ENCODE assay signal across 8 cellular contexts in genomic region chr7:149622444-149623210, GRCh38.
DNase-seq lines count a peak whose midpoint lies in the region; ATAC-seq and TF ChIP-seq lines count a peak whose summit lies in the region.

No MANE protein-coding gene starts in this region.

- peak overlapping the region; percentile 50 for H3K4me3 Mint-ChIP-seq in activated naive CD4-positive, alpha-beta T cell treated with anti-CD3 and anti-CD28 coated beads for 36 hours
- peak overlapping the region; percentile 92 for H3K4me3 Mint-ChIP-seq in activated CD4-positive, alpha-beta memory T cell treated with anti-CD3 and anti-CD28 coated beads for 36 hours

- H3K4me1 ChIP-seq in hepatocyte (ENCODE audit: insufficient read depth) (peaks cover 13% of the 10 kb centered on the region), subcutaneous abdominal adipose tissue (ENCODE audit: control insufficient read depth in 5 of 5, insufficient read depth in 5 of 5, low read length in 5 of 5) (peaks cover 2 to 43% (median 33%) of the 10 kb centered on the region in 5 donors)

- no peaks in the 10 kb centered on the region for H3K9me3 ChIP-seq in hepatocyte (ENCODE audit: low read depth)
- no peaks in the 10 kb centered on the region for H3K9me3 ChIP-seq in subcutaneous abdominal adipose tissue (ENCODE audit: control insufficient read depth in 5 of 5, low read length in 5 of 5)

- H3K9me3 Mint-ChIP-seq in activated naive CD4-positive, alpha-beta T cell treated with anti-CD3 and anti-CD28 coated beads for 36 hours = no peaks in the 10 kb centered on the region
- H3K9me3 Mint-ChIP-seq in activated CD4-positive, alpha-beta memory T cell treated with anti-CD3 and anti-CD28 coated beads for 36 hours = no peaks in the 10 kb centered on the region

- H3K27me3 ChIP-seq in hepatocyte = no peaks in the 10 kb centered on the region
- no peaks in the 10 kb centered on the region for H3K27me3 ChIP-seq in subcutaneous abdominal adipose tissue (ENCODE audit: control insufficient read depth in 5 of 5, insufficient read depth in 4 of 5, low read length in 5 of 5)

- H3K36me3 Mint-ChIP-seq in activated naive CD4-positive, alpha-beta T cell treated with anti-CD3 and anti-CD28 coated beads for 36 hours (ENCODE audit: low read depth) = peaks cover 25% of the 10 kb centered on the region
- peaks cover 30% of the 10 kb centered on the region for H3K36me3 Mint-ChIP-seq in activated CD4-positive, alpha-beta memory T cell treated with anti-CD3 and anti-CD28 coated beads for 36 hours

- DNase-seq in activated naive CD4-positive, alpha-beta T cell treated with anti-CD3 and anti-CD28 coated beads for 36 hours = no peak
- no peak for DNase-seq in activated naive CD4-positive, alpha-beta T cell treated with anti-CD3 and anti-CD28 coated beads, Interleukin-2, amount 50 U/mL, for 16 hours
- DNase-seq in activated CD4-positive, alpha-beta memory T cell treated with anti-CD3 and anti-CD28 coated beads for 36 hours = no peak
- no peak for DNase-seq in hepatocyte (ENCODE audit: low spot score)
- no peak for DNase-seq in SIG-M5 (lab: John Stamatoyannopoulos, UW)
- DNase-seq in activated effector memory CD4-positive, alpha-beta T cell treated with Interleukin-2 at 50 U/mL for 16 hours = no peak

- CTCF ChIA-PET in activated naive CD4-positive, alpha-beta T cell treated with anti-CD3 and anti-CD28 coated beads for 36 hours (lab: Charles Lee) = interaction anchor here (0.6 to 1.5 kb wide), 7 partner anchors 9 to 709 kb away, joined by 3 to 6 read pairs (median 3); no protein-coding TSS in a partner anchor
- CTCF ChIA-PET in activated CD4-positive, alpha-beta memory T cell treated with anti-CD3 and anti-CD28 coated beads for 36 hours (lab: Charles Lee) = interaction anchor here (1.2 to 1.3 kb wide), 3 partner anchors 22 to 361 kb away, joined by 3 to 5 read pairs (median 5); partner anchors contain the start of gene ZNF783

- POLR2A ChIA-PET in activated CD4-positive, alpha-beta memory T cell treated with anti-CD3 and anti-CD28 coated beads for 36 hours (lab: Charles Lee) = interaction anchor here (0.6 to 0.7 kb wide), 2 partner anchors 377 to 426 kb away, joined by 3 to 5 read pairs; no protein-coding TSS in a partner anchor

- intact Hi-C loops in activated naive CD4-positive, alpha-beta T cell treated with anti-CD3 and anti-CD28 coated beads for 36 hours (cut with micrococcal nuclease) = loop anchor here (5.0 kb wide), 1 partner anchor 595 kb away; the partner anchor contains the start of gene PDIA4
- intact Hi-C loops in activated CD4-positive, alpha-beta memory T cell treated with anti-CD3 and anti-CD28 coated beads for 36 hours (cut with micrococcal nuclease) = loop anchor here (5.0 to 10.0 kb wide), 4 partner anchors 40 to 498 kb away; partner anchors contain the start of genes ATP6V0E2 and ZNF425

- H3K27ac ChIP-seq in hepatocyte (no peak overlapping the region), subcutaneous abdominal adipose tissue (ENCODE audit: low read depth, low read length) (no peak overlapping the region)

- H3K79me2 ChIP-seq in hepatocyte = peaks cover 27% of the 10 kb centered on the region

- no peaks in the 10 kb centered on the region for H3K9me2 ChIP-seq in hepatocyte (replicated peaks; ENCODE audit: insufficient read depth)

- 94% methylated on average over 10 of the region's 10 CpGs for WGBS in hepatocyte (ENCODE audit: low lambda C conversion rate, missing lambda C conversion rate)

- H3K4me2 ChIP-seq in hepatocyte = peak overlapping the region; percentile 93

- H3K4me3 ChIP-seq in hepatocyte (peak overlapping the region; percentile 83), subcutaneous abdominal adipose tissue (ENCODE audit: low read depth in 1 of 5, low read length in 5 of 5) (peak overlapping the region in 3 of 5 donors; percentile 70 to 98 (median 85))

- H3K27me3 Mint-ChIP-seq in activated naive CD4-positive, alpha-beta T cell treated with anti-CD3 and anti-CD28 coated beads for 36 hours (ENCODE audit: low read depth) = no peaks in the 10 kb centered on the region
- H3K27me3 Mint-ChIP-seq in activated CD4-positive, alpha-beta memory T cell treated with anti-CD3 and anti-CD28 coated beads for 36 hours = peaks cover 5% of the 10 kb centered on the region

- peak overlapping the region in 4 of 5 donors; percentile 20 to 48 (median 30) for H3K9ac ChIP-seq in subcutaneous abdominal adipose tissue (ENCODE audit: low read length in 5 of 5)

- no peaks in the 10 kb centered on the region for H3K36me3 ChIP-seq in hepatocyte (replicated peaks; ENCODE audit: insufficient read depth, low read depth)
- peaks cover 4 to 41% (median 34%) of the 10 kb centered on the region in 5 donors for H3K36me3 ChIP-seq in subcutaneous abdominal adipose tissue (ENCODE audit: control insufficient read depth in 5 of 5, insufficient read depth in 5 of 5, low read length in 5 of 5)

- H4K20me1 ChIP-seq in hepatocyte (ENCODE audit: insufficient read depth, poor library complexity, severe bottlenecking) = peaks cover 22% of the 10 kb centered on the region

- TF ChIP-seq CTCF in hepatocyte (IDR thresholded peaks at IDR 0.05; ENCODE audit: poor library complexity) = no peak

- no peak for ATAC-seq in HG02981 (IDR thresholded peaks at IDR 0.05; ENCODE audit: unreplicated experiment)

- H3K27ac Mint-ChIP-seq in activated naive CD4-positive, alpha-beta T cell treated with anti-CD3 and anti-CD28 coated beads for 36 hours = no peak overlapping the region
- peak overlapping the region; percentile 47 for H3K27ac Mint-ChIP-seq in activated CD4-positive, alpha-beta memory T cell treated with anti-CD3 and anti-CD28 coated beads for 36 hours

- peaks cover 33% of the 10 kb centered on the region for H3K4me1 Mint-ChIP-seq in activated naive CD4-positive, alpha-beta T cell treated with anti-CD3 and anti-CD28 coated beads for 36 hours (ENCODE audit: low read depth)
- peaks cover 49% of the 10 kb centered on the region for H3K4me1 Mint-ChIP-seq in activated CD4-positive, alpha-beta memory T cell treated with anti-CD3 and anti-CD28 coated beads for 36 hours (ENCODE audit: low read depth)

- H2AFZ ChIP-seq in hepatocyte = no peak overlapping the region
